27 cellular contexts compared by ENCODE assay signal in the genomic region with DNA sequence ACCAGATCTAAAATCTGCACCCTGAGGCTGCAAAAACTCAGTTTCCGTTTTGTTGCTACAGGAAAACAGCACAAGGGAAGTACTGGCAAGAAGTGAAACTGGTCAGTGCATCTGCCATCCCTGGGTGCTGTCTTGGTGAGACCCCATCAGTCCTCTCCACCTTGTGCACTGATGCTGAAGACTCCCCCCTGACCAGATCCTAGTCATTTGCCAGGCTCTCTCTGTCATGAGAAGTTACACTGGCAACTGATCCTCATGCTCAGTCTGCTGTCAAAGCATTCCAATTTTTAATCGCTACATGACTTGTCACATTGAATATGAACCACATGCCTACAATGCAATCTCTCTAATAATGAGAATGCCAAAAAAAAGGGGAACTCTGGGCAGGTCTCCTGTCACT.
DNase-seq lines count a peak whose midpoint lies in the region; ATAC-seq and TF ChIP-seq lines count a peak whose summit lies in the region.
"Had no signal": no experiment of that assay in that cellular context is flagged by ENCODE, and none has a peak within 500 bp of the region (broad histone marks: within the 10 kb centered on the region; RNA-seq: fewer than 3 reads in every experiment).

No MANE protein-coding gene starts in this region.

- no peaks in the 10 kb centered on the region for H3K36me3 ChIP-seq in BLaER1 treated with 17β-estradiol and CSF1 and Interleukin-3, amounts not matched to agents 10 nM and 100 nM
- no peaks in the 10 kb centered on the region for H3K36me3 ChIP-seq in GM23338 (ENCODE audit: insufficient read depth)
- H3K36me3 ChIP-seq: adrenal gland, colonic mucosa, prostate gland, stomach, tibial artery had no signal

- no peak overlapping the region for H3K4me3 ChIP-seq in BLaER1 treated with 17β-estradiol and CSF1 and Interleukin-3, amounts not matched to agents 10 nM and 100 nM
- H3K4me3 ChIP-seq in GM23338: no peak overlapping the region
- H3K4me3 ChIP-seq: adrenal gland, colonic mucosa, prostate gland, stomach, tibial artery had no signal

- no peaks in the 10 kb centered on the region for H3K36me3 Mint-ChIP-seq in activated T-helper 17 cell treated with anti-CD3 and anti-CD28 coated beads, Interleukin-2, amount 50 U/mL, for 72 hours (ENCODE audit: low read depth)
- no peaks in the 10 kb centered on the region for H3K36me3 Mint-ChIP-seq in HFFc6 (ENCODE audit: low read depth)
- no peaks in the 10 kb centered on the region for H3K36me3 Mint-ChIP-seq in GM23338 (ENCODE audit: low read depth)

- no peaks in the 10 kb centered on the region for H4K20me1 ChIP-seq in BLaER1 treated with 17β-estradiol and CSF1 and Interleukin-3, amounts not matched to agents 10 nM and 100 nM
- H4K20me1 ChIP-seq in GM23338 (replicated peaks; ENCODE audit: insufficient read depth): no peaks in the 10 kb centered on the region

- H3K4me2 ChIP-seq in BLaER1 treated with 17β-estradiol and CSF1 and Interleukin-3, amounts not matched to agents 10 nM and 100 nM: peak overlapping the region in 9 of 11 experiments; percentile 2 to 77 (median 33); a peak in 12 of 22 replicates
- H3K4me2 ChIP-seq in GM23338: no peak overlapping the region

- no peak overlapping the region for H3K4me3 Mint-ChIP-seq in activated T-helper 17 cell treated with anti-CD3 and anti-CD28 coated beads, Interleukin-2, amount 50 U/mL, for 72 hours
- H3K4me3 Mint-ChIP-seq in HFFc6 (no peak overlapping the region), GM23338 (no peak overlapping the region)
- H3K4me3 Mint-ChIP-seq: activated CD4-positive, alpha-beta T cell treated with anti-CD3 and anti-CD28 coated beads, Interleukin-2, amount 10 ng/mL, durations not matched to agents 7 days and 5 days; activated naive CD4-positive, alpha-beta T cell treated with anti-CD3 and anti-CD28 coated beads for 36 hours; activated T-cell treated with anti-CD3 and anti-CD28 coated beads, Interleukin-2, amount 50 U/mL, for 72 hours; brain; effector memory CD8-positive, alpha-beta T cell had no signal

- H3K27me3 ChIP-seq in BLaER1 treated with 17β-estradiol and CSF1 and Interleukin-3, amounts not matched to agents 10 nM and 100 nM: no peaks in the 10 kb centered on the region
- no peaks in the 10 kb centered on the region for H3K27me3 ChIP-seq in GM23338 (ENCODE audit: insufficient read depth)
- H3K27me3 ChIP-seq: adrenal gland, colonic mucosa, stomach, tibial artery had no signal

- peaks cover 4 to 35% (median 9%) of the 10 kb centered on the region in 10 experiments; a peak in 18 of 20 replicates for H3K4me1 ChIP-seq in BLaER1 treated with 17β-estradiol and CSF1 and Interleukin-3, amounts not matched to agents 10 nM and 100 nM
- H3K4me1 ChIP-seq in GM23338 (ENCODE audit: insufficient read depth): no peaks in the 10 kb centered on the region
- H3K4me1 ChIP-seq: adrenal gland, colonic mucosa, prostate gland, stomach had no signal

- peak overlapping the region in 3 of 11 experiments; percentile 47 to 56 (median 48); a peak in 5 of 22 replicates for H3K27ac ChIP-seq in BLaER1 treated with 17β-estradiol and CSF1 and Interleukin-3, amounts not matched to agents 10 nM and 100 nM
- no peak overlapping the region for H3K27ac ChIP-seq in GM23338 (ENCODE audit: low read depth)
- H3K27ac ChIP-seq: adrenal gland, colonic mucosa, prostate gland, stomach, tibial artery had no signal

- H3K9me3 Mint-ChIP-seq in activated T-helper 17 cell treated with anti-CD3 and anti-CD28 coated beads, Interleukin-2, amount 50 U/mL, for 72 hours: peaks cover 13% of the 10 kb centered on the region
- peaks cover 11% of the 10 kb centered on the region for H3K9me3 Mint-ChIP-seq in HFFc6
- H3K9me3 Mint-ChIP-seq in GM23338: no peaks in the 10 kb centered on the region
- H3K9me3 Mint-ChIP-seq: activated CD4-positive, alpha-beta T cell treated with anti-CD3 and anti-CD28 coated beads, Interleukin-2, amount 10 ng/mL, durations not matched to agents 7 days and 5 days had no signal

- no peaks in the 10 kb centered on the region for H3F3A ChIP-seq in GM23338 (replicated peaks; ENCODE audit: low read depth)

- ATAC-seq in activated T-helper 17 cell treated with anti-CD3 and anti-CD28 coated beads, Interleukin-2, amount 50 U/mL, for 72 hours (replicated peaks): no peak
- no peak for ATAC-seq in GM23338
- ATAC-seq: activated T-cell treated with anti-CD3 and anti-CD28 coated beads, Interleukin-2, amount 50 U/mL, for 72 hours; effector memory CD8-positive, alpha-beta T cell had no signal

- no peaks in the 10 kb centered on the region for H3K79me2 ChIP-seq in GM23338 (replicated peaks; ENCODE audit: insufficient read depth)

- no peaks in the 10 kb centered on the region for H3K27me3 Mint-ChIP-seq in activated T-helper 17 cell treated with anti-CD3 and anti-CD28 coated beads, Interleukin-2, amount 50 U/mL, for 72 hours
- H3K27me3 Mint-ChIP-seq in HFFc6 (ENCODE audit: insufficient read depth) (peaks cover 1% of the 10 kb centered on the region; the same call in 1 of the 2 replicates), GM23338 (ENCODE audit: insufficient read depth, low read depth, poor library complexity) (peaks cover 3% of the 10 kb centered on the region)
- H3K27me3 Mint-ChIP-seq: activated CD4-positive, alpha-beta T cell treated with anti-CD3 and anti-CD28 coated beads, Interleukin-2, amount 10 ng/mL, durations not matched to agents 7 days and 5 days; brain; effector memory CD8-positive, alpha-beta T cell had no signal

- 0 out of 2 replicates have a peak, but pooled peaks cover 7% of the 10 kb centered on the region for H3K9me2 ChIP-seq in GM23338 (ENCODE audit: insufficient read depth)

- 0 out of 22 replicates have a peak overlapping the region, but pooled peaks of 1 of the 11 experiments have one; percentile 20 for H3K9ac ChIP-seq in BLaER1 treated with 17β-estradiol and CSF1 and Interleukin-3, amounts not matched to agents 10 nM and 100 nM

- H2AFZ ChIP-seq in GM23338: no peak overlapping the region

- H3K4me1 Mint-ChIP-seq in activated T-helper 17 cell treated with anti-CD3 and anti-CD28 coated beads, Interleukin-2, amount 50 U/mL, for 72 hours: no peaks in the 10 kb centered on the region
- H3K4me1 Mint-ChIP-seq in HFFc6 (ENCODE audit: low read depth) (no peaks in the 10 kb centered on the region), GM23338 (peaks cover 3% of the 10 kb centered on the region; the same call in 2 of the 3 replicates)
- H3K4me1 Mint-ChIP-seq: activated CD4-positive, alpha-beta T cell treated with anti-CD3 and anti-CD28 coated beads, Interleukin-2, amount 10 ng/mL, durations not matched to agents 7 days and 5 days; brain had no signal

- no peaks in the 10 kb centered on the region for H3K9me3 ChIP-seq in BLaER1 treated with 17β-estradiol and CSF1 and Interleukin-3, amounts not matched to agents 10 nM and 100 nM (replicated peaks in 1 of 11)
- H3K9me3 ChIP-seq: adrenal gland, colonic mucosa, prostate gland, tibial artery had no signal

- DNase-seq in NOMO-1 treated with DMSO at 0.1 percent for 48 hours (lab: John Stamatoyannopoulos, UW; ENCODE audit: unreplicated experiment): peak; percentile 43
- DNase-seq in globus pallidus (ENCODE audit: low spot score): peak; percentile 37
- DNase-seq in retina: peak; percentile 72
- no peak for DNase-seq in HFFc6
- DNase-seq in GM23338 (ENCODE audit: low spot score): no peak
- DNase-seq: activated CD4-positive, alpha-beta T cell treated with anti-CD3 and anti-CD28 coated beads, Interleukin-2, amount 10 ng/mL, durations not matched to agents 7 days and 5 days; activated naive CD4-positive, alpha-beta T cell treated with anti-CD3 and anti-CD28 coated beads for 36 hours; activated T-cell treated with anti-CD3 and anti-CD28 coated beads, Interleukin-2, amount 50 U/mL, for 72 hours; adrenal gland; colonic mucosa; DMS79 treated with DMSO at 0.1 percent for 48 hours; effector memory CD8-positive, alpha-beta T cell; erythroblast; HCEC 1CT; kidney glomerular epithelial cell; mammary epithelial cell; NCI-H1417 treated with DMSO at 0.1 percent for 48 hours; NCI-H2081 treated with DMSO at 0.1 percent for 48 hours; NCI-H774; small intestine; stimulated activated CD4-positive, alpha-beta T cell treated with anti-CD3 and anti-CD28 coated beads, Interleukin-2, amount 100 ng/mL, for 24 hours; stomach; tibial artery had no signal

- no peak for TF ChIP-seq CTCF in HFFc6 (IDR thresholded peaks at IDR 0.05)
- no peak for TF ChIP-seq CTCF in GM23338 (conservative IDR thresholded peaks at IDR 0.05; ENCODE audit: low read depth in 2 of 2)

- H3K27ac Mint-ChIP-seq in activated T-helper 17 cell treated with anti-CD3 and anti-CD28 coated beads, Interleukin-2, amount 50 U/mL, for 72 hours: no peak overlapping the region
- H3K27ac Mint-ChIP-seq in HFFc6 (no peak overlapping the region), GM23338 (no peak overlapping the region)
- H3K27ac Mint-ChIP-seq: activated CD4-positive, alpha-beta T cell treated with anti-CD3 and anti-CD28 coated beads, Interleukin-2, amount 10 ng/mL, durations not matched to agents 7 days and 5 days; activated naive CD4-positive, alpha-beta T cell treated with anti-CD3 and anti-CD28 coated beads for 36 hours; activated T-cell treated with anti-CD3 and anti-CD28 coated beads, Interleukin-2, amount 50 U/mL, for 72 hours; effector memory CD8-positive, alpha-beta T cell had no signal

TF ChIP-seq in GM23338, 12 proteins besides CTCF, POLR2A, EP300 and RAD21 (continues in another document):
- TF ChIP-seq POLR2AphosphoS5 (IDR thresholded peaks at IDR 0.05; ENCODE audit: low read depth) (no peak), JUNB (IDR thresholded peaks at IDR 0.05; ENCODE audit: unreplicated experiment) (no peak), EZH2 (IDR thresholded peaks at IDR 0.05; ENCODE audit: low read depth, unreplicated experiment) (no peak)

Comparison
In these comparisons a context has a peak if more than half of its experiments do, and no peak if none do; other contexts are left out.
1. DNase-seq: peak in NOMO-1 treated with DMSO at 0.1 percent for 48 hours (single experiment), globus pallidus (single experiment) and retina (single experiment); none in HFFc6 (single experiment) and GM23338 (single experiment).